ENCODE assay signal across 1 cellular context in genomic region chr12:53327435-53328042, GRCh38.
TF ChIP-seq lines count a peak whose summit lies in the region.

No MANE protein-coding gene starts in this region.

TF ChIP-seq in Ishikawa, 13 proteins besides CTCF, POLR2A, EP300 and RAD21 (continued from another document):
- TF ChIP-seq REST (IDR thresholded peaks at IDR 0.05; ENCODE audit: low read depth) = no peak
- no peak for TF ChIP-seq CEBPB (IDR thresholded peaks at IDR 0.05)
- TF ChIP-seq YY1 (IDR thresholded peaks at IDR 0.05; ENCODE audit: low read depth) = no peak
- no peak for TF ChIP-seq NFIC (IDR thresholded peaks at IDR 0.05)
